ENCODE assay signal across 21 cellular contexts in the genomic region with DNA sequence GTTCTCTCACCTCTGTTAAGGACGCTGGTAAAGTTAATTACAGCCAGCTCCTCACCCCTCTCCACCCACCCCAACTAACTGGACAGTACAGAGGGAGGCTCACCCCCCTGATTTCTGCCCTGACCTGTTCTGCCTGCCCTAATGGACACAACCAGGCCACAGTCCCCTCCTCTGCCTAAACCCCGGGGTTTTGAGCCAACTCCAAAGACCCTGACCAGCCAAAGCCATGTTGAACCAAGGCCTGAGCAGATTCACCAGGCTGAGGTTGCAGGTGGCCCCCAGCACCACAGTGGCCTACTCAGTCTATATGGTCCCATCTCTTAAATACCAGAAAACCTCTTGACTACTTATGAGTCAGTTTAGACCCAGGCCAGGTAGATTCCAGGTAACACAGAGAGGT. TPM values are rescaled to one million over a fixed set of nuclear protein-coding genes. Genes with fewer than 3 reads are reported as not detected.
DNase-seq lines count a peak whose midpoint lies in the region; ATAC-seq and TF ChIP-seq lines count a peak whose summit lies in the region.
"Had no signal": no experiment of that assay in that cellular context is flagged by ENCODE, and none has a peak within 500 bp of the region (broad histone marks: within the 10 kb centered on the region; RNA-seq: fewer than 3 reads in every experiment).

No MANE protein-coding gene starts in this region.

- peaks cover 10 to 20% of the 10 kb centered on the region in 2 donors for H3K27me3 Mint-ChIP-seq in effector memory CD8-positive, alpha-beta T cell
- peaks cover 2% of the 10 kb centered on the region for H3K27me3 Mint-ChIP-seq in activated CD8-positive, alpha-beta T cell treated with anti-CD3 and anti-CD28 coated beads for 36 hours
- H3K27me3 Mint-ChIP-seq: CD4-positive, CD25-positive, alpha-beta regulatory T cell had no signal

- H3K9me3 Mint-ChIP-seq in effector memory CD8-positive, alpha-beta T cell: no peaks in the 10 kb centered on the region
- no peaks in the 10 kb centered on the region for H3K9me3 Mint-ChIP-seq in activated CD8-positive, alpha-beta T cell treated with anti-CD3 and anti-CD28 coated beads for 36 hours
- peaks cover 0 to 4% of the 10 kb centered on the region in 2 donors for H3K9me3 Mint-ChIP-seq in activated naive CD4-positive, alpha-beta T cell treated with anti-CD3 and anti-CD28 coated beads, Interleukin-2, amount 50 U/mL, for 72 hours
- H3K9me3 Mint-ChIP-seq: CD8-positive, alpha-beta memory T cell had no signal

- H3K4me3 Mint-ChIP-seq in effector memory CD8-positive, alpha-beta T cell: no peak overlapping the region
- H3K4me3 Mint-ChIP-seq in activated CD8-positive, alpha-beta T cell treated with anti-CD3 and anti-CD28 coated beads for 36 hours: no peak overlapping the region
- H3K4me3 Mint-ChIP-seq: CD4-positive, CD25-positive, alpha-beta regulatory T cell; CD8-positive, alpha-beta memory T cell had no signal

- CTCF ChIA-PET in activated CD8-positive, alpha-beta T cell treated with anti-CD3 and anti-CD28 coated beads for 36 hours (lab: Charles Lee): no interaction called here

- no peaks in the 10 kb centered on the region for H3K36me3 Mint-ChIP-seq in effector memory CD8-positive, alpha-beta T cell (ENCODE audit: insufficient read depth)
- no peaks in the 10 kb centered on the region for H3K36me3 Mint-ChIP-seq in activated CD8-positive, alpha-beta T cell treated with anti-CD3 and anti-CD28 coated beads for 36 hours (ENCODE audit: low read depth)
- H3K36me3 Mint-ChIP-seq in activated naive CD4-positive, alpha-beta T cell treated with anti-CD3 and anti-CD28 coated beads, Interleukin-2, amount 50 U/mL, for 72 hours: no peaks in the 10 kb centered on the region
- H3K36me3 Mint-ChIP-seq: CD14-positive monocyte; CD4-positive, alpha-beta memory T cell; CD4-positive, CD25-positive, alpha-beta regulatory T cell; CD8-positive, alpha-beta memory T cell had no signal

- intact Hi-C loops in sciatic nerve (cut with DNase I): no loop called here
- intact Hi-C loops in activated CD8-positive, alpha-beta T cell treated with anti-CD3 and anti-CD28 coated beads for 36 hours (cut with micrococcal nuclease): no loop called here

- no peak overlapping the region for H3K27ac Mint-ChIP-seq in effector memory CD8-positive, alpha-beta T cell
- H3K27ac Mint-ChIP-seq in activated CD8-positive, alpha-beta T cell treated with anti-CD3 and anti-CD28 coated beads for 36 hours: no peak overlapping the region
- no peak overlapping the region for H3K27ac Mint-ChIP-seq in activated naive CD4-positive, alpha-beta T cell treated with anti-CD3 and anti-CD28 coated beads, Interleukin-2, amount 50 U/mL, for 72 hours
- H3K27ac Mint-ChIP-seq: CD4-positive, alpha-beta memory T cell; CD4-positive, CD25-positive, alpha-beta regulatory T cell had no signal

- DNase-seq in islet precursor cell (peak; percentile 20), sciatic nerve (ENCODE audit: low spot score) (peak; percentile 5)
- DNase-seq in effector memory CD8-positive, alpha-beta T cell: no peak
- no peak for DNase-seq in activated CD8-positive, alpha-beta T cell treated with anti-CD3 and anti-CD28 coated beads for 36 hours
- DNase-seq in activated naive CD4-positive, alpha-beta T cell treated with anti-CD3 and anti-CD28 coated beads, Interleukin-2, amount 50 U/mL, for 72 hours (ENCODE audit: low spot score in 2 of 2): no peak
- DNase-seq: 8988T; ACHN; BE2C; C1 segment of cervical spinal cord; CD4-positive, alpha-beta memory T cell; CD4-positive, CD25-positive, alpha-beta regulatory T cell; CD8-positive, alpha-beta memory T cell; DMS 273 treated with DMSO at 0.1 percent for 48 hours; DMS153; DMS53; DMS79; DND-41; EL; GDM1 had no signal

- no peaks in the 10 kb centered on the region for H3K4me1 Mint-ChIP-seq in effector memory CD8-positive, alpha-beta T cell (ENCODE audit: low read depth in 2 of 2)
- no peaks in the 10 kb centered on the region for H3K4me1 Mint-ChIP-seq in activated CD8-positive, alpha-beta T cell treated with anti-CD3 and anti-CD28 coated beads for 36 hours (ENCODE audit: low read depth)
- H3K4me1 Mint-ChIP-seq: CD4-positive, alpha-beta memory T cell; CD4-positive, CD25-positive, alpha-beta regulatory T cell; CD8-positive, alpha-beta memory T cell had no signal

- no peak for TF ChIP-seq CTCF in activated CD8-positive, alpha-beta T cell treated with anti-CD3 and anti-CD28 coated beads for 36 hours (IDR thresholded peaks at IDR 0.05)

- POLR2A ChIA-PET in activated CD8-positive, alpha-beta T cell treated with anti-CD3 and anti-CD28 coated beads for 36 hours (lab: Charles Lee): no interaction called here

- no peak for ATAC-seq in sciatic nerve
- no peak for ATAC-seq in effector memory CD8-positive, alpha-beta T cell (replicated peaks)
- no peak for ATAC-seq in activated CD8-positive, alpha-beta T cell treated with anti-CD3 and anti-CD28 coated beads for 36 hours
- no peak for ATAC-seq in activated naive CD4-positive, alpha-beta T cell treated with anti-CD3 and anti-CD28 coated beads, Interleukin-2, amount 50 U/mL, for 72 hours
- ATAC-seq: GM12878 had no signal

RNA-seq across cellular contexts. Expression of a gene that starts 49.1 kb away (rescaled TPM):
- total RNA-seq in sciatic nerve: 38.6 TPM
- total RNA-seq in activated CD8-positive, alpha-beta T cell treated with anti-CD3 and anti-CD28 coated beads for 36 hours: not detected
- total RNA-seq in activated naive CD4-positive, alpha-beta T cell treated with anti-CD3 and anti-CD28 coated beads, Interleukin-2, amount 50 U/mL, for 72 hours: under 1 TPM in 1 of 2 donors, not detected in 1; 0.12 TPM
- total RNA-seq: CD4-positive, CD25-positive, alpha-beta regulatory T cell; GM12878 had no signal

Comparison
In these comparisons a context has a peak if more than half of its experiments do, and no peak if none do; other contexts are left out.
1. DNase-seq: peak in islet precursor cell (single experiment) and sciatic nerve (single experiment); none in effector memory CD8-positive, alpha-beta T cell (0 of 3), activated CD8-positive, alpha-beta T cell treated with anti-CD3 and anti-CD28 coated beads for 36 hours (single experiment) and activated naive CD4-positive, alpha-beta T cell treated with anti-CD3 and anti-CD28 coated beads, Interleukin-2, amount 50 U/mL, for 72 hours (0 of 2).
2. RNA of a gene that starts 49.1 kb away (total RNA-seq): 38.6 TPM in sciatic nerve (single experiment); 0.12 TPM in activated naive CD4-positive, alpha-beta T cell treated with anti-CD3 and anti-CD28 coated beads, Interleukin-2, amount 50 U/mL, for 72 hours and not detected in activated CD8-positive, alpha-beta T cell treated with anti-CD3 and anti-CD28 coated beads for 36 hours; every median in the first group is over 10 times any median in the second.